20 cellular contexts compared by ENCODE assay signal in the genomic region with DNA sequence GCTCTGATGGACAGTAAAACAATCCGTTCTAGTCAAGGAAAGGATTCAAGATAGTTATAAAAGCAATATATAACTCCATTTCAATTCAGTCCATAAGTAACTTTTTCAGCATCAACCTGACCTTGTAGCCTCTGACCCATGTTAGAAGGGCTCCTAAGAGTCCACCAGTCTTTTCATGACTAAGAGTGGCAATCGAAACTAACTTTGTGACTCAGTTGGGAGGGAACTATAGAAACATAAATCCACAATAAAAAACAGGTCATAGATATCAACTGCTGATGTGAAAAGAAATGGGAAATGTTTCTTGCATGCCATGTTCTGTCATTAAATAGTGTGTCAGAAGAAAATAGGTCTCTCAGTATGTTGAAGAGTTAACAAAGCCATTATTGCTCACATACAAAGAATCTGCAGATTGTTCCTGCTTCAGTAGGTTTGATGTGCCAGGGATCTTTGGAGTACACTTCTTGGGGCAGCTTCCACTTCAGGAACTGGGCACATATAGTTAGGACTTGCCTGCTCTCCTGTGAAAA.
"Had no signal": no experiment of that assay in that cellular context is flagged by ENCODE, and none has a peak within 500 bp of the region (broad histone marks: within the 10 kb centered on the region; RNA-seq: fewer than 3 reads in every experiment).

No MANE protein-coding gene starts in this region.

- H3K4me3 Mint-ChIP-seq: naive B cell, nephron had no signal

- ATAC-seq: gastroesophageal sphincter, left lung, lower lobe of right lung, right cardiac atrium had no signal

- H3K9me3 ChIP-seq: colonic mucosa, esophagus squamous epithelium, gastroesophageal sphincter, left lung, lower lobe of right lung, tibial nerve, upper lobe of right lung had no signal

- H3K27me3 ChIP-seq: colonic mucosa, esophagus squamous epithelium, gastroesophageal sphincter, left lung, tibial nerve, upper lobe of right lung had no signal

- H3K4me3 ChIP-seq: colonic mucosa, esophagus squamous epithelium, gastroesophageal sphincter, left lung, lower lobe of right lung, tibial nerve, upper lobe of right lung had no signal

- H3K27ac Mint-ChIP-seq: nephron had no signal

- H3K4me1 Mint-ChIP-seq: naive B cell, nephron had no signal

- H3K27me3 Mint-ChIP-seq: naive B cell had no signal

- H3K36me3 ChIP-seq: colonic mucosa, esophagus squamous epithelium, left lung, lower lobe of right lung, upper lobe of right lung had no signal

- DNase-seq: colonic mucosa; dermis blood vessel endothelial cell; esophagus squamous epithelium; foreskin fibroblast; glutamatergic neuron; islet precursor cell; left lung; lower lobe of right lung; mesenchymal stem cell; midbrain; naive B cell; posterior cingulate gyrus; right cardiac atrium; small intestine; stimulated activated CD4-positive, alpha-beta T cell treated with anti-CD3 and anti-CD28 coated beads, Interleukin-12 subunit alpha, Interleukin-12 subunit beta, amount 100 ng/mL, for 4 hours; stimulated activated naive CD4-positive, alpha-beta T cell treated with Interleukin-2 at 50 U/mL for 16 hours; upper lobe of right lung had no signal

- H3K9me3 Mint-ChIP-seq: naive B cell, nephron had no signal

- H3K4me1 ChIP-seq: colonic mucosa, esophagus squamous epithelium, gastroesophageal sphincter, left lung, lower lobe of right lung, tibial nerve, upper lobe of right lung had no signal

- H3K27ac ChIP-seq: colonic mucosa, esophagus squamous epithelium, gastroesophageal sphincter, left lung, lower lobe of right lung, tibial nerve, upper lobe of right lung had no signal

- H3K36me3 Mint-ChIP-seq: naive B cell had no signal
